ENCODE assay signal across 8 cellular contexts in the genomic region with DNA sequence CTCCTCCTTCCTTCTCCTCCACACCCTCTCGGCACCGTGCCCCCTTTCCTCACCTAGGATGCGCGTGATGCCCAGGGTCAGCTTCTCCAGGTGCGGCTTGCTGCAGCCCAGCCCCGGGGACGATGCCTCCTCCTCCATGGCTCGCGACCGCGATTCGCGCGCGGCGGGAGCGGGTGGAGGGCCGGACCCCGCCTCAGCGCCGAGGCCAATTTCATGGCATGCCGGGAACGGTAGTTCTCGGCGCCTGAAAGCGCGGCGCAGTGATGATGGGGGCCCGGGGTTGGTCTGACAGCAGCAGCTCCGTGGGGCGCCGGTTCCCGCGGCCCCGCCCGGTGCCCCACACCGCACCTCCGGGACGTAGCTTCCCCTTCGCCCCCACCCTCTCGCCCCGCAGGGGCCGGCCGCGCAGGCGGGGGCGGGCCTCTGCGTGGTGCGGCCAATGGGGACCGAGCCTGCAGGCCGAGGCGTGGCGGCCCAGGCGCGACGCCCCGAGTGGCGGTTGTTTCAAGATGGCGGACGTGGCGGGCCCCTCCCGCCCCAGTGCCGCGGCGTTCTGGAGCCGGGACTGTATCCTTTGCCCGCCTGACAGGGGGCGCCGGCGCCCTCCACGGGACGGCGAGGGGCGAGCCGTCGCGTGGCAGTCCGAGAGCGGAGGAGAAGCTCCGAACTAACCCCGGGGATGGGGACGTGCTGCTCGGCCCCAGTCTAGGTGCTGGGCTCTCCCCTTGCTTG.
DNase-seq lines count a peak whose midpoint lies in the region; ATAC-seq lines count a peak whose summit lies in the region.

A gene (plus strand): TSS at position 498 of the 732 bp plus-strand sequence. CDS start 12 bp downstream, at position 510.
A gene with protein sequence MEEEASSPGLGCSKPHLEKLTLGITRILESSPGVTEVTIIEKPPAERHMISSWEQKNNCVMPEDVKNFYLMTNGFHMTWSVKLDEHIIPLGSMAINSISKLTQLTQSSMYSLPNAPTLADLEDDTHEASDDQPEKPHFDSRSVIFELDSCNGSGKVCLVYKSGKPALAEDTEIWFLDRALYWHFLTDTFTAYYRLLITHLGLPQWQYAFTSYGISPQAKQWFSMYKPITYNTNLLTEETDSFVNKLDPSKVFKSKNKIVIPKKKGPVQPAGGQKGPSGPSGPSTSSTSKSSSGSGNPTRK (minus strand): TSS at position 373 of the 732 bp plus-strand sequence. CDS start 235 bp downstream, at position 138.

- ATAC-seq in GM19035 (IDR thresholded peaks at IDR 0.05; ENCODE audit: unreplicated experiment) (peak; percentile 93), HG03342 (IDR thresholded peaks at IDR 0.05; ENCODE audit: unreplicated experiment) (peak; percentile 94)

- DNase-seq in Ammon's horn (ENCODE audit: low spot score) (peak; percentile 92), NCI-H446 treated with DMSO at 0.1 percent for 48 hours (lab: John Stamatoyannopoulos, UW) (peak; percentile 82), cerebellar nuclear complex (lab: John Stamatoyannopoulos, UW) (peak; percentile 16 to 53), kidney tubule cell (ENCODE audit: low spot score) (peak; percentile 93)
- peak; percentile 86 for DNase-seq in activated CD4-positive, CD25-positive, alpha-beta regulatory T cell treated with anti-CD3 and anti-CD28 coated beads, Interleukin-2, amount 50 U/mL, for 72 hours
- peak; percentile 58 to 81 (median 68) for DNase-seq in stimulated activated CD4-positive, alpha-beta T cell treated with anti-CD3 and anti-CD28 coated beads, Interleukin-1b, Interleukin-23, amount 100 ng/mL, for 24 hours (ENCODE audit: low read depth in 4 of 4, low spot score in 1 of 4)

Comparison
In these comparisons a context has a peak if more than half of its experiments do, and no peak if none do; other contexts are left out.
1. Peak in every context shown above with its lines: DNase-seq and ATAC-seq.
2. DNase-seq: peak in every context shown above with its lines; median percentile 93 in kidney tubule cell; 92 in Ammon's horn; 86 in activated CD4-positive, CD25-positive, alpha-beta regulatory T cell treated with anti-CD3 and anti-CD28 coated beads, Interleukin-2, amount 50 U/mL, for 72 hours; 82 in NCI-H446 treated with DMSO at 0.1 percent for 48 hours; 68 in stimulated activated CD4-positive, alpha-beta T cell treated with anti-CD3 and anti-CD28 coated beads, Interleukin-1b, Interleukin-23, amount 100 ng/mL, for 24 hours; 34 in cerebellar nuclear complex.